8 cellular contexts compared by ENCODE assay signal in the genomic region with DNA sequence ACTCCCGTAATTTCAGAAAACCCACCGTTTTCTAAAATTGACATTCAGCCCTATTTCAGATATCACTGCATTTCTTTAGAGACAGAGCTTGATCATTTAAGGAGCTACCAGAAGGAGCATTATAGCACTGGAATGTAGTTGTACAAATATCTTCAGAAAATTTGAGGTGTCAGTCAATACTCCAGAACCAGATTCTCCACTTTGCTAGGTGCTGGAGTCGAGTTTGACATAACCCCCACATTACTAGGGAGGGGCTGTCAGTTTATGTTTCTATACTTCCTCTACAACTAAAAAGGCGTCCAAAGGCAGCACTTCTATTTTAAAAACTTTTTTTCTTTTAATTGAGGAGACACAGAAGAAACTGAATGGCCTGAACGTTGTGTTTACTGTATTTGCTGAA. TPM values are rescaled to one million over a fixed set of nuclear protein-coding genes. Genes with fewer than 3 reads are reported as not detected.
DNase-seq lines count a peak whose midpoint lies in the region; ATAC-seq and TF ChIP-seq lines count a peak whose summit lies in the region.

No MANE protein-coding gene starts in this region.

- CTCF ChIA-PET in CD4-positive, alpha-beta memory T cell (lab: Charles Lee; ENCODE audit: partially characterized antibody), result interaction anchor here (0.7 to 4.6 kb wide), 11 partner anchors 11 to 78 kb away, joined by 3 to 47 read pairs (median 5); a partner anchor contains a TSS
- CTCF ChIA-PET in GM10248 (lab: Yijun Ruan, JAX), result interaction anchor here (0.7 to 2.5 kb wide), 10 partner anchors 9 to 64 kb away, joined by 3 to 21 read pairs (median 4); a partner anchor contains a TSS

- peaks cover 3 to 10% of the 10 kb centered on the region in 2 donors for H3K36me3 Mint-ChIP-seq in CD4-positive, alpha-beta memory T cell
- H3K36me3 Mint-ChIP-seq in endodermal cell (ENCODE audit: low read depth), result peaks cover 2% of the 10 kb centered on the region
- H3K36me3 Mint-ChIP-seq in osteocyte (ENCODE audit: unreplicated experiment), result no peaks in the 10 kb centered on the region

- H3K36me3 ChIP-seq in CD4-positive, alpha-beta memory T cell (ENCODE audit: insufficient read depth, low read length), result peaks cover 4% of the 10 kb centered on the region
- H3K36me3 ChIP-seq in OCI-LY1 (ENCODE audit: insufficient read depth, low read length) (no peaks in the 10 kb centered on the region), endodermal cell (ENCODE audit: control insufficient read depth, insufficient read depth, low read length) (no peaks in the 10 kb centered on the region), SJCRH30 (no peaks in the 10 kb centered on the region)

- peaks cover 28% of the 10 kb centered on the region for H3K4me1 ChIP-seq in CD4-positive, alpha-beta memory T cell (ENCODE audit: insufficient read depth, low read length)
- H3K4me1 ChIP-seq in OCI-LY1 (ENCODE audit: insufficient read depth, low read length, severe bottlenecking), result peaks cover 35% of the 10 kb centered on the region
- H3K4me1 ChIP-seq in endodermal cell (ENCODE audit: control insufficient read depth, insufficient read depth, low read length), result no peaks in the 10 kb centered on the region
- H3K4me1 ChIP-seq in SJCRH30, result peaks cover 31% of the 10 kb centered on the region

- H3K27me3 ChIP-seq in CD4-positive, alpha-beta memory T cell (ENCODE audit: insufficient read depth, low read length), result no peaks in the 10 kb centered on the region
- H3K27me3 ChIP-seq in OCI-LY1 (ENCODE audit: insufficient read depth, low read length) (peaks cover 5% of the 10 kb centered on the region; the same call in 1 of the 2 replicates), endodermal cell (ENCODE audit: control insufficient read depth, insufficient read depth, low read length, poor library complexity, severe bottlenecking) (peaks cover 13% of the 10 kb centered on the region), SJCRH30 (no peaks in the 10 kb centered on the region)

- H3K9me3 ChIP-seq in CD4-positive, alpha-beta memory T cell (ENCODE audit: control insufficient read depth in 1 of 2, low read length in 2 of 2), result no peaks in the 10 kb centered on the region
- H3K9me3 ChIP-seq in OCI-LY1 (ENCODE audit: low read length) (0 out of 2 replicates have a peak, but pooled peaks cover 3% of the 10 kb centered on the region), endodermal cell (ENCODE audit: control insufficient read depth, low read length) (no peaks in the 10 kb centered on the region), SJCRH30 (replicated peaks) (no peaks in the 10 kb centered on the region)

- H3K27ac Mint-ChIP-seq in CD4-positive, alpha-beta memory T cell, result peak overlapping the region in 5 of 7 donors; percentile 52 to 95 (median 88)
- H3K27ac Mint-ChIP-seq in endodermal cell (no peak overlapping the region), osteocyte (ENCODE audit: unreplicated experiment) (peak overlapping the region; percentile 34)

- H3K27ac ChIP-seq in CD4-positive, alpha-beta memory T cell (ENCODE audit: low read depth, low read length), result no peak overlapping the region
- no peak overlapping the region for H3K27ac ChIP-seq in OCI-LY1 (ENCODE audit: low read depth, low read length, poor library complexity, severe bottlenecking)
- no peak overlapping the region for H3K27ac ChIP-seq in endodermal cell (ENCODE audit: low read depth, low read length)
- no peak overlapping the region for H3K27ac ChIP-seq in SJCRH30

- POLR2A ChIA-PET in CD4-positive, alpha-beta memory T cell (lab: Charles Lee; ENCODE audit: partially characterized antibody), result interaction anchor here (0.6 to 5.5 kb wide), 15 partner anchors 9 to 326 kb away, joined by 3 to 74 read pairs (median 7); a partner anchor contains a TSS
- POLR2A ChIA-PET in GM10248 (lab: Yijun Ruan, JAX), result no interaction called here

- H3K9me3 Mint-ChIP-seq in CD4-positive, alpha-beta memory T cell, result no peaks in the 10 kb centered on the region
- no peaks in the 10 kb centered on the region for H3K9me3 Mint-ChIP-seq in endodermal cell
- no peaks in the 10 kb centered on the region for H3K9me3 Mint-ChIP-seq in osteocyte (ENCODE audit: unreplicated experiment)

- peak overlapping the region; percentile 60; the same call in 1 of the 2 replicates for H2AFZ ChIP-seq in OCI-LY1 (ENCODE audit: low read length)

- H3K9ac ChIP-seq in OCI-LY1 (ENCODE audit: low read length), result peak overlapping the region; percentile 54; the same call in 1 of the 2 replicates
- H3K9ac ChIP-seq in endodermal cell (ENCODE audit: extremely low read depth, low read length, poor library complexity, severe bottlenecking), result no peak overlapping the region

- peaks cover 7% of the 10 kb centered on the region; the same call in 1 of the 2 replicates for H3F3A ChIP-seq in OCI-LY1 (ENCODE audit: insufficient read depth, low read length)

- DNase-seq in CD4-positive, alpha-beta memory T cell, result no peak
- no peak for DNase-seq in endodermal cell
- no peak for DNase-seq in osteocyte (ENCODE audit: extremely low spot score, unreplicated experiment)
- no peak for DNase-seq in UCSD-AML1 (lab: John Stamatoyannopoulos, UW; ENCODE audit: unreplicated experiment)
- no peak for DNase-seq in sciatic nerve (ENCODE audit: low spot score)
- DNase-seq in GM10248 (ENCODE audit: extremely low spot score), result no peak
- no peak for DNase-seq in SJCRH30

- WGBS in endodermal cell (ENCODE audit: insufficient coverage in 1 of 2, insufficient read length in 1 of 2), 2 experiments, result 87 to 100% methylated on average over 2 to 5 of the region's 5 CpGs

- intact Hi-C loops in CD4-positive, alpha-beta memory T cell (cut with micrococcal nuclease), result loop anchor here (1.0 to 10.0 kb wide), 4 partner anchors 15 to 839 kb away; a partner anchor contains a TSS
- intact Hi-C loops in sciatic nerve (cut with DNase I), result no loop called here

- H3K27me3 Mint-ChIP-seq in CD4-positive, alpha-beta memory T cell, result no peaks in the 10 kb centered on the region
- H3K27me3 Mint-ChIP-seq in endodermal cell (ENCODE audit: insufficient read depth) (peaks cover 16% of the 10 kb centered on the region), osteocyte (ENCODE audit: unreplicated experiment) (no peaks in the 10 kb centered on the region)

- H3K9me2 ChIP-seq in OCI-LY1 (ENCODE audit: low read depth, low read length), result no peaks in the 10 kb centered on the region

- H4K20me1 ChIP-seq in OCI-LY1 (ENCODE audit: insufficient read depth, low read length), result no peaks in the 10 kb centered on the region

- peaks cover 19 to 44% (median 26%) of the 10 kb centered on the region in 4 donors for H3K4me1 Mint-ChIP-seq in CD4-positive, alpha-beta memory T cell
- H3K4me1 Mint-ChIP-seq in endodermal cell, result peaks cover 19% of the 10 kb centered on the region
- peaks cover 33% of the 10 kb centered on the region for H3K4me1 Mint-ChIP-seq in osteocyte (ENCODE audit: unreplicated experiment)

- no peak for ATAC-seq in sciatic nerve

- H3K4me3 ChIP-seq in CD4-positive, alpha-beta memory T cell (ENCODE audit: low read length in 2 of 2), result no peak overlapping the region
- H3K4me3 ChIP-seq in OCI-LY1 (ENCODE audit: low read depth, low read length, poor library complexity, severe bottlenecking), result peak overlapping the region; percentile 67
- H3K4me3 ChIP-seq in endodermal cell (ENCODE audit: low read length), result peak overlapping the region; percentile 83
- H3K4me3 ChIP-seq in SJCRH30, result no peak overlapping the region; the same call in 1 of the 2 replicates

- H3K4me3 Mint-ChIP-seq in CD4-positive, alpha-beta memory T cell, result peak overlapping the region; percentile 64 to 92 (median 88)
- H3K4me3 Mint-ChIP-seq in endodermal cell, result peak overlapping the region; percentile 76
- peak overlapping the region; percentile 65 for H3K4me3 Mint-ChIP-seq in osteocyte (ENCODE audit: unreplicated experiment)

- no peaks in the 10 kb centered on the region for H3K79me2 ChIP-seq in OCI-LY1 (ENCODE audit: insufficient read depth, low read length)

- TF ChIP-seq CTCF in OCI-LY1 (IDR thresholded peaks at IDR 0.05; ENCODE audit: low read length), result no peak
- TF ChIP-seq CTCF in endodermal cell (conservative IDR thresholded peaks at IDR 0.05), result no peak
- no peak for TF ChIP-seq CTCF in osteocyte (IDR thresholded peaks at IDR 0.05)
- no peak for TF ChIP-seq CTCF in GM10248 (IDR thresholded peaks at IDR 0.05; ENCODE audit: control extremely low read depth, extremely low read depth, low read depth, missing control alignments)

- H3K4me2 ChIP-seq in OCI-LY1 (ENCODE audit: low read length), result peak overlapping the region; percentile 71

RNA-seq across cellular contexts. Expression of a gene that starts 0.9 kb away (rescaled TPM):
- total RNA-seq in CD4-positive, alpha-beta memory T cell, result 10 to 100 TPM; 17.7 to 19.0 TPM
- polyA plus RNA-seq in CD4-positive, alpha-beta memory T cell, result 10 to 100 TPM in 1 of 2 donors, 1 to 10 TPM in 1; 1.3 to 11.8 TPM
- total RNA-seq in endodermal cell, result 10 to 100 TPM in 1 of 2 donors, 1 to 10 TPM in 1; 9.2 to 16.0 TPM
- 7.4 TPM for polyA plus RNA-seq in endodermal cell (2013, experiment 1 of 2)
- polyA plus RNA-seq in endodermal cell (2013, experiment 2 of 2), result 6.7 TPM
- total RNA-seq in osteocyte, result 10.6 and 12.4 TPM in 2 replicates
- 12.6 TPM for total RNA-seq in sciatic nerve
- 1.3 and 2.4 TPM in 2 replicates for total RNA-seq in SJCRH30 (2014; rRNA removed; shearing (Covaris generic))

RNA-seq across cellular contexts. Expression of a gene that starts 15.4 kb away (rescaled TPM):
- 10 to 100 TPM; 33.8 to 35.6 TPM for total RNA-seq in CD4-positive, alpha-beta memory T cell
- polyA plus RNA-seq in CD4-positive, alpha-beta memory T cell, result 10 to 100 TPM; 27.1 to 40.2 TPM
- total RNA-seq in endodermal cell (10 to 100 TPM; 58.7 to 61.8 TPM), osteocyte (53.6 and 53.7 TPM in 2 replicates), sciatic nerve (48.8 TPM)
- 35.7 TPM for polyA plus RNA-seq in endodermal cell (2013, experiment 1 of 2)
- polyA plus RNA-seq in endodermal cell (2013, experiment 2 of 2), result 35.7 TPM
- total RNA-seq in SJCRH30 (2014; rRNA removed; shearing (Covaris generic)), result 18.5 and 20.3 TPM in 2 replicates

Comparison
In these comparisons a context has a peak if more than half of its experiments do, and no peak if none do; other contexts are left out.
1. H3K4me3 ChIP-seq: peak in OCI-LY1 (single experiment) and endodermal cell (single experiment); none in CD4-positive, alpha-beta memory T cell (0 of 2) and SJCRH30 (single experiment).
2. Peak in every context shown above with its lines, with median percentiles within 50 percentile points of each other: H3K4me3 Mint-ChIP-seq.